8 cellular contexts compared by ENCODE assay signal in genomic region chr3:52845691-52846426, GRCh38. TPM values are rescaled to one million over a fixed set of nuclear protein-coding genes. Genes with fewer than 3 reads are reported as not detected.
DNase-seq lines count a peak whose midpoint lies in the region; ATAC-seq and TF ChIP-seq lines count a peak whose summit lies in the region.
"Had no signal": no experiment of that assay in that cellular context is flagged by ENCODE, and none has a peak within 500 bp of the region (broad histone marks: within the 10 kb centered on the region; RNA-seq: fewer than 3 reads in every experiment).

No MANE protein-coding gene starts in this region.

- H3K27me3 Mint-ChIP-seq in type B pancreatic cell: no peaks in the 10 kb centered on the region
- H3K27me3 Mint-ChIP-seq: naive thymus-derived CD8-positive, alpha-beta T cell had no signal

- H3K4me1 Mint-ChIP-seq in type B pancreatic cell (ENCODE audit: unreplicated experiment): peaks cover 7% of the 10 kb centered on the region

- no peak for ATAC-seq in activated CD4-positive, CD25-positive, alpha-beta regulatory T cell treated with anti-CD3 and anti-CD28 coated beads, Interleukin-2, amount 50 U/mL, for 24 hours
- no peak for ATAC-seq in GM18517 (IDR thresholded peaks at IDR 0.05; ENCODE audit: unreplicated experiment)

- no peak overlapping the region for H3K27ac Mint-ChIP-seq in type B pancreatic cell

- H3K4me3 Mint-ChIP-seq in type B pancreatic cell: no peak overlapping the region
- H3K4me3 Mint-ChIP-seq: naive thymus-derived CD8-positive, alpha-beta T cell had no signal

- H3K4me3 ChIP-seq in fibroblast of pulmonary artery (replicated peaks; ENCODE audit: low read depth, low read length): no peak overlapping the region

- peak; percentile 72 for DNase-seq in activated effector memory CD4-positive, alpha-beta T cell treated with anti-CD3 and anti-CD28 coated beads, Interleukin-2, amount 50 U/mL, for 16 hours
- DNase-seq in activated effector memory CD4-positive, alpha-beta T cell treated with Interleukin-2 at 50 U/mL for 16 hours: no peak
- DNase-seq in fibroblast of pulmonary artery (ENCODE audit: low read depth) (no peak), type B pancreatic cell (ENCODE audit: extremely low spot score, unreplicated experiment) (no peak)

- no peaks in the 10 kb centered on the region for H3K9me3 Mint-ChIP-seq in type B pancreatic cell
- H3K9me3 Mint-ChIP-seq: naive thymus-derived CD8-positive, alpha-beta T cell had no signal

- TF ChIP-seq CTCF in fibroblast of pulmonary artery (IDR thresholded peaks at IDR 0.05; ENCODE audit: low read length, missing control alignments) (peak; percentile 35), type B pancreatic cell (conservative IDR thresholded peaks at IDR 0.05) (peak; percentile 60)

- H3K36me3 Mint-ChIP-seq in type B pancreatic cell: peaks cover 7% of the 10 kb centered on the region

RNA-seq across cellular contexts. Expression of gene MUSTN1, which starts 11.0 kb away (rescaled TPM):
- total RNA-seq in type B pancreatic cell (ENCODE audit: low replicate concordance): 1.8 TPM in 1 of 2 replicates, not detected in the other
- total RNA-seq: SK-MEL-5 had no signal

RNA-seq across cellular contexts. Expression of gene ITIH4, which starts 15.4 kb away (rescaled TPM):
- total RNA-seq in type B pancreatic cell (ENCODE audit: low replicate concordance): 4.1 and 14.0 TPM in 2 replicates
- total RNA-seq: SK-MEL-5 had no signal

RNA-seq across cellular contexts. Expression of gene ITIH3, which starts 51.3 kb away (rescaled TPM):
- total RNA-seq in type B pancreatic cell (ENCODE audit: low replicate concordance): 0.81 and 0.97 TPM in 2 replicates
- total RNA-seq: naive thymus-derived CD8-positive, alpha-beta T cell had no signal

RNA-seq across cellular contexts. Expression of gene STIMATE, which starts 51.5 kb away (rescaled TPM):
- 13.1 and 28.4 TPM in 2 replicates for total RNA-seq in type B pancreatic cell (ENCODE audit: low replicate concordance)
